In genomic region chr13:89925107-89925506, GRCh38 we compare ENCODE assay signal across 8 cellular contexts.
A peak's percentile ranks its signal among the peaks of the same experiment; 100 is the strongest.
DNase-seq lines count a peak whose midpoint lies in the region; ATAC-seq and TF ChIP-seq lines count a peak whose summit lies in the region.

No MANE protein-coding gene starts in this region.

- no peak for ATAC-seq in HG02798 (IDR thresholded peaks at IDR 0.05; ENCODE audit: poor library complexity, unreplicated experiment)
- no peak for ATAC-seq in stimulated activated naive CD8-positive, alpha-beta T cell treated with anti-CD3 and anti-CD28 coated beads, Interleukin-15, Interleukin-2, amounts not matched to agents 100 U/mL and 50 U/mL, for 24 hours

- DNase-seq in BE2C (peak; percentile 57), HPDE6-E6E7 (ENCODE audit: extremely low spot score) (peak; percentile 17), SJCRH30 (peak; percentile 16 to 58), iPS DF 4.7 (ENCODE audit: extremely low read depth, low spot score) (peak; percentile 7), esophagus muscularis mucosa (ENCODE audit: extremely low spot score) (no peak), activated gamma-delta T cell (lab: John Stamatoyannopoulos, UW) (no peak)
- no peak for DNase-seq in stimulated activated naive CD8-positive, alpha-beta T cell treated with anti-CD3 and anti-CD28 coated beads, Interleukin-15, Interleukin-2, amounts not matched to agents 100 U/mL and 50 U/mL, for 24 hours

- 31% methylated on average over 2 of the region's 2 CpGs for WGBS in esophagus muscularis mucosa

- H3K27me3 ChIP-seq in BE2C (no peaks in the 10 kb centered on the region), SJCRH30 (no peaks in the 10 kb centered on the region), esophagus muscularis mucosa (no peaks in the 10 kb centered on the region)

- H3K36me3 ChIP-seq in BE2C, result no peaks in the 10 kb centered on the region
- no peaks in the 10 kb centered on the region for H3K36me3 ChIP-seq in SJCRH30
- no peaks in the 10 kb centered on the region for H3K36me3 ChIP-seq in esophagus muscularis mucosa

- H3K9me3 ChIP-seq in BE2C (no peaks in the 10 kb centered on the region), SJCRH30 (replicated peaks) (no peaks in the 10 kb centered on the region), esophagus muscularis mucosa (no peaks in the 10 kb centered on the region)

- H3K27ac ChIP-seq in SJCRH30 (no peak overlapping the region), esophagus muscularis mucosa (replicated peaks in 1 of 4) (no peak overlapping the region)

- no peak for TF ChIP-seq EP300 in esophagus muscularis mucosa (IDR thresholded peaks at IDR 0.05)

- H3K4me1 ChIP-seq in BE2C (no peaks in the 10 kb centered on the region), SJCRH30 (no peaks in the 10 kb centered on the region), esophagus muscularis mucosa (no peaks in the 10 kb centered on the region)

- intact Hi-C loops in esophagus muscularis mucosa (cut with DNase I), result no loop called here

- TF ChIP-seq CTCF in BE2C (IDR thresholded peaks at IDR 0.05; ENCODE audit: low read depth, low read length) (peak; percentile 79), esophagus muscularis mucosa (IDR thresholded peaks at IDR 0.05) (no peak)

- TF ChIP-seq POLR2A in esophagus muscularis mucosa (IDR thresholded peaks at IDR 0.05; ENCODE audit: low read depth), result no peak

- H3K4me3 ChIP-seq in BE2C (ENCODE audit: low read depth, low read length) (no peak overlapping the region), SJCRH30 (no peak overlapping the region), esophagus muscularis mucosa (no peak overlapping the region)

Comparison
In these comparisons a context has a peak if more than half of its experiments do, and no peak if none do; other contexts are left out.
1. DNase-seq: peak in BE2C (single experiment), HPDE6-E6E7 (single experiment), SJCRH30 (2 of 2) and iPS DF 4.7 (single experiment); none in stimulated activated naive CD8-positive, alpha-beta T cell treated with anti-CD3 and anti-CD28 coated beads, Interleukin-15, Interleukin-2, amounts not matched to agents 100 U/mL and 50 U/mL, for 24 hours (single experiment), esophagus muscularis mucosa (single experiment) and activated gamma-delta T cell (single experiment).